ENCODE assay signal across 2 cellular contexts in genomic region chr13:33796095-33796494, GRCh38.
TF ChIP-seq lines count a peak whose summit lies in the region.

No MANE protein-coding gene starts in this region.

TF ChIP-seq in IMR-90, 13 proteins besides CTCF, POLR2A, EP300 and RAD21:
- no peak for TF ChIP-seq RCOR1 (IDR thresholded peaks at IDR 0.05; ENCODE audit: insufficient replicate concordance, low read length)
- no peak for TF ChIP-seq SMC3 (IDR thresholded peaks at IDR 0.05; ENCODE audit: low read depth, low read length)
- TF ChIP-seq CHD1 (IDR thresholded peaks at IDR 0.05; ENCODE audit: low read depth, low read length) = no peak
- no peak for TF ChIP-seq RFX5 (IDR thresholded peaks at IDR 0.05; ENCODE audit: low read depth, low read length)
- no peak for TF ChIP-seq BHLHE40 (IDR thresholded peaks at IDR 0.05; ENCODE audit: low read depth, low read length)
- TF ChIP-seq USF2 (IDR thresholded peaks at IDR 0.05; ENCODE audit: low read depth, low read length) = no peak
- no peak for TF ChIP-seq FOS (IDR thresholded peaks at IDR 0.05; ENCODE audit: low read depth, low read length)
- no peak for TF ChIP-seq ELK1 (IDR thresholded peaks at IDR 0.05; ENCODE audit: borderline replicate concordance, low read depth, low read length)
- TF ChIP-seq MXI1 (IDR thresholded peaks at IDR 0.05; ENCODE audit: borderline replicate concordance, low read depth, low read length) = no peak
- peak; percentile 60 for TF ChIP-seq MAFK (IDR thresholded peaks at IDR 0.05; ENCODE audit: low read depth, low read length)
- peak; percentile 69 for TF ChIP-seq NFE2L2 (IDR thresholded peaks at IDR 0.05; ENCODE audit: low read depth, low read length)
TF ChIP-seq in IMR-90: peak in this region for 2.

TF ChIP-seq in H1, 55 proteins besides CTCF, POLR2A, EP300 and RAD21:
- TF ChIP-seq MAFK (IDR thresholded peaks at IDR 0.05; ENCODE audit: low read depth, low read length) (0 out of 2 replicates have a peak, but pooled peaks have one; percentile 15), CBX8 (IDR thresholded peaks at IDR 0.05; ENCODE audit: borderline replicate concordance, low read depth, low read length) (no peak)
